10 cellular contexts compared by ENCODE assay signal in genomic region chr21:14972678-14973077, GRCh38.
"Had no signal": no experiment of that assay in that cellular context is flagged by ENCODE, and none has a peak within 500 bp of the region (broad histone marks: within the 10 kb centered on the region; RNA-seq: fewer than 3 reads in every experiment).

No MANE protein-coding gene starts in this region.

- H3K27ac ChIP-seq: GM23248 had no signal

- ATAC-seq: GM23338, HCT116 had no signal

- H3K27ac Mint-ChIP-seq: GM23338, H9, HFFc6 had no signal

- FAIRE-seq: H1, H54 had no signal

- H3K4me2 ChIP-seq: GM23338 had no signal

- H3K9ac ChIP-seq: GM23248 had no signal

- DNase-seq: GM23248, GOT3, H9, HCEC 1CT, HFFc6 had no signal

- H2AFZ ChIP-seq: GM23248, GM23338 had no signal

- H3K9me3 ChIP-seq: HAP-1 had no signal

- H3K4me1 ChIP-seq: HAP-1 had no signal

- H3K36me3 ChIP-seq: HAP-1 had no signal

- H3K4me3 Mint-ChIP-seq: GM23338, H9, HFFc6 had no signal

- H3K9me3 Mint-ChIP-seq: HFFc6 had no signal

- H3K4me3 ChIP-seq: GM23248, GM23338, HAP-1 had no signal
